Comparison of ENCODE assay signal across 39 cellular contexts in the genomic region with DNA sequence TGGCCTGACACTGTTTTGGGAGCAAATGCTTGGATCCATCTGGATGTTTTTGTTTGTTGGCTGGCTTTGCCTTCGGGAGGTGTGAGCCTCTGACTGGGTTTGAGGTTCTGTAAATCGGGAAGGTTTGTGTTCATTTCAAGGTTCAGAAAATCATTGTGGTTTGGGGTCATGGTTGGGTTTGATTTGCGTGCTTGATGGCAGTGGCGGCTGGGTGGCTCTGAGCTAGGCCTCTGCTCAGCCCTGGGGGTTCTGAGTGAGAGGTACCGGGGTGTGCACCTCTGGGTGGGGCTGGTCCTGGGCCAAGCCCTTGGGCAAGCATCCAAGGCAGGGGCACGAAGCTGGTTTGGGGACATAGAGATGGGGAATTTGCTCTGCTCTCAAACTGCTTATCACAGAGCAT. TPM values are rescaled to one million over a fixed set of nuclear protein-coding genes. Genes with fewer than 3 reads are reported as not detected.
"Had no signal": no experiment of that assay in that cellular context is flagged by ENCODE, and none has a peak within 500 bp of the region (broad histone marks: within the 10 kb centered on the region; RNA-seq: fewer than 3 reads in every experiment).

No MANE protein-coding gene starts in this region.

- H3K9me3 Mint-ChIP-seq: activated B cell treated with CpG ODN at 0.5 μM for 24 hours; activated CD4-positive, alpha-beta memory T cell treated with anti-CD3 and anti-CD28 coated beads for 36 hours; activated CD4-positive, alpha-beta T cell treated with anti-CD3 and anti-CD28 coated beads, Interleukin-2, amount 10 ng/mL, durations not matched to agents 24 days and 14 days; activated CD8-positive, alpha-beta T cell treated with anti-CD3 and anti-CD28 coated beads for 36 hours; activated naive CD4-positive, alpha-beta T cell treated with anti-CD3 and anti-CD28 coated beads for 36 hours; activated naive CD4-positive, alpha-beta T cell treated with anti-CD3 and anti-CD28 coated beads, Interleukin-2, amount 50 U/mL, for 72 hours; activated naive CD8-positive, alpha-beta T cell treated with anti-CD3 and anti-CD28 coated beads for 36 hours; activated T-cell treated with anti-CD3 and anti-CD28 coated beads, Interleukin-2, amount 50 U/mL, for 4 hours; activated T-cell treated with anti-CD3 and anti-CD28 coated beads, Interleukin-2, amount 50 U/mL, for 72 hours; activated T-helper 1 cell treated with anti-CD3 and anti-CD28 coated beads, Interleukin-12 subunit alpha, Interleukin-12 subunit beta, Interleukin-2, Interleukin-4 antibody, amounts not matched to agents 30 ng/mL and 10 ng/mL and 1 ng/mL, durations not matched to agents 14 hours and 24 hours and 36 hours; activated T-helper 17 cell treated with anti-CD3 and anti-CD28 coated beads, Interleukin-2, amount 50 U/mL, for 72 hours; central memory CD8-positive, alpha-beta T cell; T-helper 1 cell treated with Interleukin-12 subunit alpha and Interleukin-12 subunit beta and Interleukin-4 antibody, amounts not matched to agents 30 μg/mL and 1 μg/mL, for 36 hours; T-helper 2 cell treated with Interferon-gamma antibody and Interleukin-4, amounts not matched to agents 5 μg/mL and 100 μg/mL, for 36 hours had no signal

- ATAC-seq: activated CD8-positive, alpha-beta T cell treated with anti-CD3 and anti-CD28 coated beads for 36 hours; activated naive CD4-positive, alpha-beta T cell treated with anti-CD3 and anti-CD28 coated beads, Interleukin-2, amount 50 U/mL, for 72 hours; activated T-cell treated with anti-CD3 and anti-CD28 coated beads, Interleukin-2, amount 50 U/mL, for 4 hours; activated T-cell treated with anti-CD3 and anti-CD28 coated beads, Interleukin-2, amount 50 U/mL, for 72 hours; activated T-helper 17 cell treated with anti-CD3 and anti-CD28 coated beads, Interleukin-2, amount 50 U/mL, for 72 hours; body of pancreas had no signal

- H3K36me3 ChIP-seq: adrenal gland, brain microvascular endothelial cell, breast epithelium had no signal

- H3K4me1 Mint-ChIP-seq: activated CD4-positive, alpha-beta T cell treated with anti-CD3 and anti-CD28 coated beads, Interleukin-2, amount 10 ng/mL, durations not matched to agents 24 days and 14 days; activated naive CD8-positive, alpha-beta T cell treated with anti-CD3 and anti-CD28 coated beads for 36 hours; activated T-helper 17 cell treated with anti-CD3 and anti-CD28 coated beads, Interleukin-2, amount 50 U/mL, for 72 hours; central memory CD8-positive, alpha-beta T cell had no signal

- H3K27ac ChIP-seq: adrenal gland, body of pancreas, brain microvascular endothelial cell, breast epithelium, VCaP had no signal

- H3K36me3 Mint-ChIP-seq: activated CD4-positive, alpha-beta memory T cell treated with anti-CD3 and anti-CD28 coated beads for 36 hours; activated naive CD4-positive, alpha-beta T cell treated with anti-CD3 and anti-CD28 coated beads, Interleukin-2, amount 50 U/mL, for 72 hours; activated naive CD8-positive, alpha-beta T cell treated with anti-CD3 and anti-CD28 coated beads for 36 hours had no signal

- H3K4me3 Mint-ChIP-seq: activated B cell treated with CpG ODN at 0.5 μM for 24 hours; activated CD4-positive, alpha-beta memory T cell treated with anti-CD3 and anti-CD28 coated beads for 36 hours; activated CD4-positive, alpha-beta T cell treated with anti-CD3 and anti-CD28 coated beads, Interleukin-2, amount 10 ng/mL, durations not matched to agents 24 days and 14 days; activated CD8-positive, alpha-beta T cell treated with anti-CD3 and anti-CD28 coated beads for 36 hours; activated naive CD4-positive, alpha-beta T cell treated with anti-CD3 and anti-CD28 coated beads for 36 hours; activated naive CD8-positive, alpha-beta T cell treated with anti-CD3 and anti-CD28 coated beads for 36 hours; activated T-cell treated with anti-CD3 and anti-CD28 coated beads, Interleukin-2, amount 50 U/mL, for 4 hours; activated T-cell treated with anti-CD3 and anti-CD28 coated beads, Interleukin-2, amount 50 U/mL, for 72 hours; activated T-helper 1 cell treated with anti-CD3 and anti-CD28 coated beads, Interleukin-12 subunit alpha, Interleukin-12 subunit beta, Interleukin-2, Interleukin-4 antibody, amounts not matched to agents 30 ng/mL and 10 ng/mL and 1 ng/mL, durations not matched to agents 14 hours and 24 hours and 36 hours; activated T-helper 17 cell treated with anti-CD3 and anti-CD28 coated beads, Interleukin-2, amount 50 U/mL, for 72 hours; central memory CD8-positive, alpha-beta T cell; T-helper 1 cell treated with Interleukin-12 subunit alpha and Interleukin-12 subunit beta and Interleukin-4 antibody, amounts not matched to agents 30 μg/mL and 1 μg/mL, for 36 hours; T-helper 2 cell treated with Interferon-gamma antibody and Interleukin-4, amounts not matched to agents 5 μg/mL and 100 μg/mL, for 36 hours had no signal

- H3K4me1 ChIP-seq: adrenal gland, body of pancreas, breast epithelium had no signal

- H3K9me3 ChIP-seq: adrenal gland, body of pancreas, breast epithelium had no signal

- H3K27ac Mint-ChIP-seq: activated B cell treated with CpG ODN at 0.5 μM for 24 hours; activated CD4-positive, alpha-beta memory T cell treated with anti-CD3 and anti-CD28 coated beads for 36 hours; activated CD4-positive, alpha-beta T cell treated with anti-CD3 and anti-CD28 coated beads, Interleukin-2, amount 10 ng/mL, durations not matched to agents 24 days and 14 days; activated CD8-positive, alpha-beta T cell treated with anti-CD3 and anti-CD28 coated beads for 36 hours; activated naive CD4-positive, alpha-beta T cell treated with anti-CD3 and anti-CD28 coated beads for 36 hours; activated naive CD8-positive, alpha-beta T cell treated with anti-CD3 and anti-CD28 coated beads for 36 hours; activated T-cell treated with anti-CD3 and anti-CD28 coated beads, Interleukin-2, amount 50 U/mL, for 72 hours; activated T-helper 1 cell treated with anti-CD3 and anti-CD28 coated beads, Interleukin-12 subunit alpha, Interleukin-12 subunit beta, Interleukin-2, Interleukin-4 antibody, amounts not matched to agents 30 ng/mL and 10 ng/mL and 1 ng/mL, durations not matched to agents 14 hours and 24 hours and 36 hours; activated T-helper 17 cell treated with anti-CD3 and anti-CD28 coated beads, Interleukin-2, amount 50 U/mL, for 72 hours; T-helper 1 cell treated with Interleukin-12 subunit alpha and Interleukin-12 subunit beta and Interleukin-4 antibody, amounts not matched to agents 30 μg/mL and 1 μg/mL, for 36 hours; T-helper 2 cell treated with Interferon-gamma antibody and Interleukin-4, amounts not matched to agents 5 μg/mL and 100 μg/mL, for 36 hours had no signal

- H3K27me3 ChIP-seq: adrenal gland, body of pancreas had no signal

- DNase-seq: activated B cell treated with CpG ODN at 0.5 μM for 24 hours; activated CD4-positive, alpha-beta memory T cell treated with anti-CD3 and anti-CD28 coated beads for 36 hours; activated CD4-positive, alpha-beta T cell treated with anti-CD3 and anti-CD28 coated beads for 4 hours; activated CD4-positive, alpha-beta T cell treated with anti-CD3 and anti-CD28 coated beads, Interleukin-2, amount 10 ng/mL, durations not matched to agents 24 days and 14 days; activated CD4-positive, alpha-beta T cell treated with anti-CD3 and anti-CD28 coated beads, Interleukin-2, amount 50 U/mL, for 1 hour; activated CD4-positive, alpha-beta T cell treated with anti-CD3 and anti-CD28 coated beads, Interleukin-2, amount 50 U/mL, for 4 hours; activated CD4-positive, CD25-positive, alpha-beta regulatory T cell treated with anti-CD3 and anti-CD28 coated beads, Interleukin-2, amount 50 U/mL, for 72 hours; activated CD8-positive, alpha-beta memory T cell treated with anti-CD3 and anti-CD28 coated beads, Interleukin-2, amount 50 U/mL, for 4 hours; activated CD8-positive, alpha-beta T cell treated with anti-CD3 and anti-CD28 coated beads for 36 hours; activated effector memory CD4-positive, alpha-beta T cell treated with anti-CD3 and anti-CD28 coated beads, Interleukin-2, amount 50 U/mL, for 16 hours; activated gamma-delta T cell treated with Interleukin-2 at 50 U/mL for 16 hours; activated naive CD4-positive, alpha-beta T cell; activated naive CD4-positive, alpha-beta T cell treated with anti-CD3 and anti-CD28 coated beads for 36 hours; activated naive CD4-positive, alpha-beta T cell treated with anti-CD3 and anti-CD28 coated beads, Interleukin-2, amount 50 U/mL, for 16 hours; activated naive CD8-positive, alpha-beta T cell treated with anti-CD3 and anti-CD28 coated beads for 36 hours; activated T-cell treated with anti-CD3 and anti-CD28 coated beads for 4 hours; activated T-cell treated with anti-CD3 and anti-CD28 coated beads, Interleukin-2, amount 50 U/mL, for 1 hour; activated T-cell treated with anti-CD3 and anti-CD28 coated beads, Interleukin-2, amount 50 U/mL, for 4 hours; activated T-cell treated with anti-CD3 and anti-CD28 coated beads, Interleukin-2, amount 50 U/mL, for 72 hours; adrenal gland; amniotic stem cell; aorta; body of pancreas; brain microvascular endothelial cell; caudate nucleus; cerebellar nuclear complex; T-helper 2 cell; T-helper 9 cell had no signal

- H3K4me3 ChIP-seq: adrenal gland, body of pancreas, breast epithelium had no signal

RNA-seq across cellular contexts. Expression of a gene that starts 37.0 kb away (rescaled TPM):
- total RNA-seq: activated B cell treated with CpG ODN at 0.5 μM for 24 hours; activated CD4-positive, alpha-beta memory T cell treated with anti-CD3 and anti-CD28 coated beads for 36 hours; activated CD4-positive, alpha-beta T cell treated with anti-CD3 and anti-CD28 coated beads, Interleukin-2, amount 10 ng/mL, durations not matched to agents 24 days and 14 days; activated CD8-positive, alpha-beta memory T cell treated with anti-CD3 and anti-CD28 coated beads for 36 hours; activated CD8-positive, alpha-beta T cell treated with anti-CD3 and anti-CD28 coated beads for 36 hours; activated naive CD4-positive, alpha-beta T cell treated with anti-CD3 and anti-CD28 coated beads for 36 hours; activated naive CD4-positive, alpha-beta T cell treated with anti-CD3 and anti-CD28 coated beads, Interleukin-2, amount 50 U/mL, for 72 hours; activated naive CD8-positive, alpha-beta T cell treated with anti-CD3 and anti-CD28 coated beads for 36 hours; activated T-cell treated with anti-CD3 and anti-CD28 coated beads, Interleukin-2, amount 50 U/mL, for 4 hours; activated T-cell treated with anti-CD3 and anti-CD28 coated beads, Interleukin-2, amount 50 U/mL, for 72 hours; activated T-helper 1 cell treated with anti-CD3 and anti-CD28 coated beads, Interleukin-12 subunit alpha, Interleukin-12 subunit beta, Interleukin-2, Interleukin-4 antibody, amounts not matched to agents 30 ng/mL and 10 ng/mL and 1 ng/mL, durations not matched to agents 14 hours and 24 hours and 36 hours; activated T-helper 17 cell treated with anti-CD3 and anti-CD28 coated beads, Interleukin-2, amount 50 U/mL, for 72 hours; adrenal gland; astrocyte; body of pancreas; chondrocyte had no signal
